1 cellular context compared by ENCODE assay signal in genomic region chr2:110267828-110268407, GRCh38.
TF ChIP-seq lines count a peak whose summit lies in the region.

No MANE protein-coding gene starts in this region.

TF ChIP-seq in HepG2, 621 proteins besides CTCF, POLR2A, EP300 and RAD21:
- TF ChIP-seq ZNF768 (CRISPR knock-in tag; IDR thresholded peaks at IDR 0.05) = peak; percentile 40; the same call in 1 of the 2 replicates
